9 cellular contexts compared by ENCODE assay signal in the genomic region with DNA sequence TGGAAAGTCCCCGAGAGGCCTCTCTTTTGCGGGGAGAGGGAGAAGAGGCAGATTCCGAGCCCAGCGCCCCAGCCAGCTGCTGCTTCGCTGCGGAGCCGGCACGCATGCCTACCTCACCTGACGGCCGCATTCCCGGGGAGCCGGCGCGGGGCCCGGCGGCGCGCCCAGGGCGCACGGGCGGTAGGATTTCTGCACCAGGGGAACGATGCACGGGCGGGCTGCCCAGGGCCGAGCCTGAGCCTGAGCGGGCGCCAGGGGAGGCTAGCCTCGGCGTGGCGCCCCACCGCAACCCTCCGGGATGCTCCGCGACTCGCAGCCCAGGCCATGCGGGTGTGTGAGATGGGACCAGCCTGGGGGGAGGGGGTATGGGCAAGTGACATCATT.
DNase-seq lines count a peak whose midpoint lies in the region; ATAC-seq and TF ChIP-seq lines count a peak whose summit lies in the region.
"Had no signal": no experiment of that assay in that cellular context is flagged by ENCODE, and none has a peak within 500 bp of the region (broad histone marks: within the 10 kb centered on the region; RNA-seq: fewer than 3 reads in every experiment).

No MANE protein-coding gene starts in this region.

- H3K4me1 Mint-ChIP-seq in activated T-cell treated with anti-CD3 and anti-CD28 coated beads, Interleukin-2, amount 50 U/mL, for 4 hours (ENCODE audit: low read depth), result peaks cover 23% of the 10 kb centered on the region
- peaks cover 12% of the 10 kb centered on the region for H3K4me1 Mint-ChIP-seq in CD14-positive monocyte
- H3K4me1 Mint-ChIP-seq: B cell had no signal

- H3K27me3 ChIP-seq in adipocyte (replicated peaks; ENCODE audit: control insufficient read depth, insufficient read depth, low read length) (peaks cover 6% of the 10 kb centered on the region), stomach (peaks cover 0 to 21% (median 16%) of the 10 kb centered on the region in 3 donors)

- DNase-seq in activated T-cell treated with anti-CD3 and anti-CD28 coated beads, Interleukin-2, amount 50 U/mL, for 4 hours, result no peak
- DNase-seq in activated T-cell treated with anti-CD3 and anti-CD28 coated beads, Interleukin-2, amount 50 U/mL, for 48 hours, result no peak
- DNase-seq in adipocyte (ENCODE audit: low read depth) (peak; percentile 10), iPS-NIHi11 (ENCODE audit: low spot score) (peak; percentile 30), stomach (no peak), CD14-positive monocyte (ENCODE audit: low spot score) (no peak), medulla oblongata (ENCODE audit: extremely low spot score) (no peak)
- no peak for DNase-seq in effector CD4-positive, alpha-beta T cell

- H3K4me3 ChIP-seq in adipocyte (ENCODE audit: low read length) (peak overlapping the region; percentile 64), stomach (peak overlapping the region; percentile 20 to 38 (median 32))

- H3K4me1 ChIP-seq in adipocyte (ENCODE audit: control insufficient read depth, insufficient read depth, low read length), result no peaks in the 10 kb centered on the region
- peaks cover 0 to 19% (median 9%) of the 10 kb centered on the region in 4 donors for H3K4me1 ChIP-seq in stomach

- 43 to 70% (median 47%) methylated on average over 10 to 36 of the region's 36 CpGs for WGBS in stomach, 5 donors

- H3K4me3 Mint-ChIP-seq in activated T-cell treated with anti-CD3 and anti-CD28 coated beads, Interleukin-2, amount 50 U/mL, for 4 hours, result peak overlapping the region; percentile 84
- H3K4me3 Mint-ChIP-seq in CD14-positive monocyte, result peak overlapping the region in 1 of 2 donors; percentile 82
- H3K4me3 Mint-ChIP-seq: B cell had no signal

- H3K27ac ChIP-seq in stomach, result no peak overlapping the region

- H3K36me3 Mint-ChIP-seq in activated T-cell treated with anti-CD3 and anti-CD28 coated beads, Interleukin-2, amount 50 U/mL, for 4 hours (ENCODE audit: insufficient read depth), result no peaks in the 10 kb centered on the region
- no peaks in the 10 kb centered on the region for H3K36me3 Mint-ChIP-seq in CD14-positive monocyte

- peaks cover 4% of the 10 kb centered on the region for H3K27me3 Mint-ChIP-seq in activated T-cell treated with anti-CD3 and anti-CD28 coated beads, Interleukin-2, amount 50 U/mL, for 4 hours (ENCODE audit: low read depth)
- H3K27me3 Mint-ChIP-seq in CD14-positive monocyte (ENCODE audit: low read depth in 3 of 3), result peaks cover 30 to 40% (median 40%) of the 10 kb centered on the region in 3 donors

- intact Hi-C loops in stomach (cut with DNase I; ENCODE audit: low total_unique reads), result no loop called here
- intact Hi-C loops in CD14-positive monocyte (cut with micrococcal nuclease), result no loop called here

- TF ChIP-seq EP300 in stomach (IDR thresholded peaks at IDR 0.05), result no peak

- no peaks in the 10 kb centered on the region for H3K36me3 ChIP-seq in adipocyte (ENCODE audit: control insufficient read depth, insufficient read depth, low read length, severe bottlenecking)
- H3K36me3 ChIP-seq in stomach, result no peaks in the 10 kb centered on the region

- no peak for TF ChIP-seq POLR2A in stomach (IDR thresholded peaks at IDR 0.05)

- no peak for TF ChIP-seq CTCF in stomach (IDR thresholded peaks at IDR 0.05)
- TF ChIP-seq CTCF in CD14-positive monocyte (IDR thresholded peaks at IDR 0.05), result no peak

- peak; percentile 41 to 44 for ATAC-seq in activated T-cell treated with anti-CD3 and anti-CD28 coated beads, Interleukin-2, amount 50 U/mL, for 4 hours

- no peak overlapping the region for H3K9ac ChIP-seq in adipocyte (ENCODE audit: low read length)

- H3K27ac Mint-ChIP-seq in CD14-positive monocyte, result no peak overlapping the region
- H3K27ac Mint-ChIP-seq: B cell had no signal

- H3K9me3 Mint-ChIP-seq in activated T-cell treated with anti-CD3 and anti-CD28 coated beads, Interleukin-2, amount 50 U/mL, for 4 hours, result no peaks in the 10 kb centered on the region
- peaks cover 0 to 7% (median 2%) of the 10 kb centered on the region in 7 donors for H3K9me3 Mint-ChIP-seq in CD14-positive monocyte

- H3K9me3 ChIP-seq in adipocyte (ENCODE audit: control insufficient read depth, low read length), result peaks cover 3% of the 10 kb centered on the region
- no peaks in the 10 kb centered on the region for H3K9me3 ChIP-seq in stomach

Comparison
In these comparisons a context has a peak if more than half of its experiments do, and no peak if none do; other contexts are left out.
1. DNase-seq: peak in adipocyte (single experiment) and iPS-NIHi11 (single experiment); none in activated T-cell treated with anti-CD3 and anti-CD28 coated beads, Interleukin-2, amount 50 U/mL, for 4 hours (single experiment), activated T-cell treated with anti-CD3 and anti-CD28 coated beads, Interleukin-2, amount 50 U/mL, for 48 hours (0 of 2), stomach (single experiment), effector CD4-positive, alpha-beta T cell (single experiment), CD14-positive monocyte (single experiment) and medulla oblongata (single experiment).